1 cellular context compared by ENCODE assay signal in genomic region chr1:94661431-94661830, GRCh38.
TF ChIP-seq lines count a peak whose summit lies in the region.

No MANE protein-coding gene starts in this region.

TF ChIP-seq in GM23338, 12 proteins besides CTCF, POLR2A, EP300 and RAD21 (continued from another document):
- TF ChIP-seq ZNF462 (CRISPR knock-in tag; IDR thresholded peaks at IDR 0.05) (no peak), ETS1 (IDR thresholded peaks at IDR 0.05) (no peak), ZNF331 (CRISPR knock-in tag; IDR thresholded peaks at IDR 0.05; ENCODE audit: low read depth) (no peak), POLR2AphosphoS5 (IDR thresholded peaks at IDR 0.05; ENCODE audit: low read depth) (no peak), STAT1 (IDR thresholded peaks at IDR 0.05; ENCODE audit: unreplicated experiment) (no peak), EZH2 (IDR thresholded peaks at IDR 0.05; ENCODE audit: low read depth, unreplicated experiment) (no peak), REST (IDR thresholded peaks at IDR 0.05; ENCODE audit: unreplicated experiment) (no peak)
